16 cellular contexts compared by ENCODE assay signal in genomic region chr11:59187587-59187986, GRCh38. TPM values are rescaled to one million over a fixed set of nuclear protein-coding genes. Genes with fewer than 3 reads are reported as not detected.
DNase-seq lines count a peak whose midpoint lies in the region; ATAC-seq and TF ChIP-seq lines count a peak whose summit lies in the region.
"Had no signal": no experiment of that assay in that cellular context is flagged by ENCODE, and none has a peak within 500 bp of the region (broad histone marks: within the 10 kb centered on the region; RNA-seq: fewer than 3 reads in every experiment).

No MANE protein-coding gene starts in this region.

- H3K4me3 Mint-ChIP-seq in activated naive CD8-positive, alpha-beta T cell treated with anti-CD3 and anti-CD28 coated beads for 36 hours: no peak overlapping the region

- no peak overlapping the region for H3K27ac Mint-ChIP-seq in activated naive CD8-positive, alpha-beta T cell treated with anti-CD3 and anti-CD28 coated beads for 36 hours

- peaks cover 20% of the 10 kb centered on the region for H3K79me1 ChIP-seq in trophoblast cell (ENCODE audit: low read length)

- H3K27ac ChIP-seq in Peyer's patch: peak overlapping the region in 3 of 4 donors; percentile 32 to 80 (median 73)
- no peak overlapping the region for H3K27ac ChIP-seq in trophoblast cell (ENCODE audit: low read depth, low read length)

- H3K36me3 ChIP-seq in Peyer's patch (peaks cover 0 to 27% (median 0%) of the 10 kb centered on the region in 3 donors), trophoblast cell (ENCODE audit: control insufficient read depth in 1 of 2, insufficient read depth in 2 of 2, low read length in 2 of 2) (peaks cover 16 to 29% of the 10 kb centered on the region in 2 experiments)

- no peak overlapping the region for H2AK5ac ChIP-seq in trophoblast cell (ENCODE audit: low read length)

- H3K79me2 ChIP-seq in trophoblast cell (ENCODE audit: control insufficient read depth, insufficient read depth, low read length, poor library complexity): peaks cover 2% of the 10 kb centered on the region

- H2AFZ ChIP-seq in trophoblast cell (ENCODE audit: insufficient read depth, low read length, poor library complexity): no peak overlapping the region

- no peak overlapping the region for H3K4me3 ChIP-seq in AG10803 (ENCODE audit: low read length)
- H3K4me3 ChIP-seq in Peyer's patch: no peak overlapping the region
- H3K4me3 ChIP-seq in trophoblast cell (ENCODE audit: low read depth, low read length): no peak overlapping the region

- H3K4me1 Mint-ChIP-seq in activated naive CD8-positive, alpha-beta T cell treated with anti-CD3 and anti-CD28 coated beads for 36 hours: peaks cover 2% of the 10 kb centered on the region

- no peak overlapping the region for H3K9ac ChIP-seq in trophoblast cell (ENCODE audit: low read length)

- WGBS in trophoblast cell (ENCODE audit: extremely low coverage, insufficient coverage, insufficient read length): no CpG with 5 or more reads among the region's 6 CpGs

- TF ChIP-seq CTCF in AG10803 (conservative IDR thresholded peaks at IDR 0.05; ENCODE audit: low read length): no peak
- no peak for TF ChIP-seq CTCF in Peyer's patch (IDR thresholded peaks at IDR 0.05)

- no peaks in the 10 kb centered on the region for H3K9me3 ChIP-seq in Peyer's patch
- H3K9me3 ChIP-seq in trophoblast cell (ENCODE audit: insufficient read depth, low read depth, low read length): no peaks in the 10 kb centered on the region

- H3K4me2 ChIP-seq in trophoblast cell (ENCODE audit: low read length): no peak overlapping the region

- H2BK5ac ChIP-seq in trophoblast cell (ENCODE audit: low read depth, low read length, poor library complexity): no peak overlapping the region

- no peak overlapping the region for H4K12ac ChIP-seq in trophoblast cell (ENCODE audit: low read depth, low read length)

- intact Hi-C loops in left cardiac atrium (cut with DNase I): no loop called here

- H3K27me3 ChIP-seq in Peyer's patch: no peaks in the 10 kb centered on the region
- no peaks in the 10 kb centered on the region for H3K27me3 ChIP-seq in trophoblast cell (ENCODE audit: insufficient read depth, low read length)

- H3K36me3 Mint-ChIP-seq in activated naive CD8-positive, alpha-beta T cell treated with anti-CD3 and anti-CD28 coated beads for 36 hours: no peaks in the 10 kb centered on the region

- H3K4me1 ChIP-seq in Peyer's patch (peaks cover 0 to 75% (median 3%) of the 10 kb centered on the region in 4 donors), trophoblast cell (ENCODE audit: control insufficient read depth in 1 of 2, insufficient read depth in 2 of 2, low read length in 2 of 2) (peaks cover 35 to 45% of the 10 kb centered on the region in 2 experiments)

- H3K14ac ChIP-seq in trophoblast cell (ENCODE audit: low read length): no peak overlapping the region

- H3K23ac ChIP-seq in trophoblast cell (ENCODE audit: low read length): no peak overlapping the region

- peaks cover 4% of the 10 kb centered on the region for H3K27me3 Mint-ChIP-seq in activated naive CD8-positive, alpha-beta T cell treated with anti-CD3 and anti-CD28 coated beads for 36 hours

- H2BK12ac ChIP-seq in trophoblast cell (ENCODE audit: low read length): peak overlapping the region; percentile 74

- peak overlapping the region; percentile 57 for H3K18ac ChIP-seq in trophoblast cell (ENCODE audit: low read length)

- H2BK120ac ChIP-seq in trophoblast cell (ENCODE audit: insufficient read depth, low read length, poor library complexity): no peak overlapping the region

- no peak overlapping the region for H4K8ac ChIP-seq in trophoblast cell (ENCODE audit: low read depth, low read length)

- peak overlapping the region; percentile 80 for H4K91ac ChIP-seq in trophoblast cell (ENCODE audit: low read depth, low read length)

- ATAC-seq in left cardiac atrium (peak; percentile 85 to 89), HG02678 (IDR thresholded peaks at IDR 0.05; ENCODE audit: unreplicated experiment) (no peak)

- no peak for TF ChIP-seq POLR2A in Peyer's patch (IDR thresholded peaks at IDR 0.05)

- H3K9me3 Mint-ChIP-seq in activated naive CD8-positive, alpha-beta T cell treated with anti-CD3 and anti-CD28 coated beads for 36 hours: no peaks in the 10 kb centered on the region

- peak; percentile 38 for DNase-seq in AG10803 (ENCODE audit: low read depth)
- peak in 1 of 3 donors; percentile 76 for DNase-seq in Peyer's patch
- DNase-seq in left cardiac atrium: peak; percentile 76
- peak; percentile 60 for DNase-seq in trophoblast cell
- no peak for DNase-seq in NCI-H2081 treated with DMSO at 0.1 percent for 48 hours (lab: John Stamatoyannopoulos, UW)
- no peak for DNase-seq in activated naive CD8-positive, alpha-beta T cell treated with anti-CD3 and anti-CD28 coated beads for 36 hours
- DNase-seq in NCI-H524 treated with DMSO at 0.1 percent for 48 hours (lab: John Stamatoyannopoulos, UW): no peak
- DNase-seq: activated CD4-positive, alpha-beta T cell treated with anti-CD3 and anti-CD28 coated beads for 4 hours; AML-193; Karpas-422; occipital lobe had no signal

- H3K4ac ChIP-seq in trophoblast cell (ENCODE audit: low read depth, low read length): peak overlapping the region; percentile 52

RNA-seq across cellular contexts. Expression of gene DTX4, which starts 15.7 kb away (rescaled TPM):
- 10 to 100 TPM; 41.3 to 93.8 (median 60.9) TPM for total RNA-seq in Peyer's patch
- 1 to 10 TPM; 3.6 to 5.0 TPM for total RNA-seq in left cardiac atrium
- 20.6 and 20.9 TPM in 2 replicates for polyA plus RNA-seq in trophoblast cell (2013)
- under 1 TPM; 0.10 to 0.49 TPM for total RNA-seq in activated naive CD8-positive, alpha-beta T cell treated with anti-CD3 and anti-CD28 coated beads for 36 hours
- total RNA-seq: Daoy had no signal

RNA-seq across cellular contexts. Expression of gene MPEG1, which starts 25.1 kb away (rescaled TPM):
- total RNA-seq in Peyer's patch: 10 to 100 TPM in 1 of 4 donors, 1 to 10 TPM in 3; 3.5 to 51.2 (median 6.0) TPM
- total RNA-seq in left cardiac atrium: 10 to 100 TPM; 16.4 to 38.1 TPM
- polyA plus RNA-seq in trophoblast cell (2013): not detected in 2 replicates
- total RNA-seq in activated naive CD8-positive, alpha-beta T cell treated with anti-CD3 and anti-CD28 coated beads for 36 hours: under 1 TPM; 0.62 to 0.70 TPM
- total RNA-seq: astrocyte; Daoy; lung microvascular endothelial cell; T-helper 1 cell treated with Interleukin-12 subunit alpha and Interleukin-12 subunit beta and Interleukin-4 antibody, amounts not matched to agents 30 ng/mL and 1 ng/mL, for 36 hours had no signal

RNA-seq across cellular contexts. Expression of gene FAM111A, which starts 44.9 kb away (rescaled TPM):
- total RNA-seq in Peyer's patch (10 to 100 TPM; 43.0 to 96.6 (median 68.5) TPM), left cardiac atrium (10 to 100 TPM in 1 of 2 donors, 1 to 10 TPM in 1; 7.8 to 14.6 TPM)
- 16.6 and 19.2 TPM in 2 replicates for polyA plus RNA-seq in trophoblast cell (2013)
- 10 to 100 TPM; 85.7 to 91.7 TPM for total RNA-seq in activated naive CD8-positive, alpha-beta T cell treated with anti-CD3 and anti-CD28 coated beads for 36 hours

Comparison
In these comparisons a context has a peak if more than half of its experiments do, and no peak if none do; other contexts are left out.
1. DNase-seq: peak in AG10803 (single experiment), left cardiac atrium (single experiment) and trophoblast cell (2 of 2); none in NCI-H2081 treated with DMSO at 0.1 percent for 48 hours (single experiment), activated naive CD8-positive, alpha-beta T cell treated with anti-CD3 and anti-CD28 coated beads for 36 hours (single experiment) and NCI-H524 treated with DMSO at 0.1 percent for 48 hours (single experiment).
2. RNA of gene DTX4, which starts 15.7 kb away (total RNA-seq): 41.3 to 93.8 TPM in Peyer's patch; 3.6 to 5.0 TPM in left cardiac atrium and 0.10 to 0.49 TPM in activated naive CD8-positive, alpha-beta T cell treated with anti-CD3 and anti-CD28 coated beads for 36 hours; every median in the first group is over 4 times any median in the second.